ENCODE assay signal across 23 cellular contexts in the genomic region with DNA sequence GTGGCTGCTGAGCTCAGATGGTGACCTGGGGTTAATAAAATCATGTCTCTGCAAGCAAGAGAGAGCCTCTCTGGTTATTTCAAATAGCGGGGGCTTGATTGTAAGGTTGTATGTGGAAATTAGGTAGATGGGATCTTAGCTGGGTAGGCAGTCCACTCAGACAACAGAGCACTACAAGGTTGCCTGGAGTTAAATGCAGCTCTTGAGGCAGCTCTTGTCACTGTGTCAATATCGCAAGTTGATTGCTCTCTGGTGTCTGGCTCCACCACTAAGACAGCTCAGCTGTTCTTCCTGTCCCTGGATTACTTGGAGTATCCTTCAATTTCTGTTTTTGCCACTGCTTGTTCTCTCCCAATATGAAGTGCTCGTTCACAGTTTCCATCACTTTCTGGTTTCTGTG.
A peak's percentile ranks its signal among the peaks of the same experiment; 100 is the strongest.
DNase-seq lines count a peak whose midpoint lies in the region; ATAC-seq and TF ChIP-seq lines count a peak whose summit lies in the region.
"Had no signal": no experiment of that assay in that cellular context is flagged by ENCODE, and none has a peak within 500 bp of the region (broad histone marks: within the 10 kb centered on the region; RNA-seq: fewer than 3 reads in every experiment).

No MANE protein-coding gene starts in this region.

- H3K36me3 Mint-ChIP-seq in immature natural killer cell, result no peaks in the 10 kb centered on the region
- H3K36me3 Mint-ChIP-seq: activated naive CD4-positive, alpha-beta T cell treated with anti-CD3 and anti-CD28 coated beads, Interleukin-2, amount 10 ng/mL, durations not matched to agents 7 days and 5 days; naive thymus-derived CD8-positive, alpha-beta T cell; stimulated activated naive B cell treated with anti-CD40 and anti-IgM and Interleukin-4, amounts not matched to agents 10 μg/mL and 1 μg/mL and 100 μg/mL, for 72 hours had no signal

- no peak for TF ChIP-seq CTCF in left lung (IDR thresholded peaks at IDR 0.05)
- TF ChIP-seq CTCF in GM13977 (IDR thresholded peaks at IDR 0.05; ENCODE audit: extremely low read depth, insufficient read depth, missing control alignments), result no peak

- H3K27me3 ChIP-seq in left lung, result no peaks in the 10 kb centered on the region
- H3K27me3 ChIP-seq: ovary, testis had no signal

- H3K4me1 Mint-ChIP-seq in immature natural killer cell, result peaks cover 0 to 6% of the 10 kb centered on the region in 2 donors
- H3K4me1 Mint-ChIP-seq: activated naive CD4-positive, alpha-beta T cell treated with anti-CD3 and anti-CD28 coated beads, Interleukin-2, amount 10 ng/mL, durations not matched to agents 7 days and 5 days; stimulated activated naive B cell treated with anti-CD40 and anti-IgM and Interleukin-4, amounts not matched to agents 10 μg/mL and 1 μg/mL and 100 μg/mL, for 72 hours had no signal

- DNase-seq in DMS53 (lab: John Stamatoyannopoulos, UW) (peak; percentile 84), NCI-H128 (lab: John Stamatoyannopoulos, UW; ENCODE audit: unreplicated experiment) (peak; percentile 82), NCI-H345 treated with DMSO at 0.1 percent for 48 hours (lab: John Stamatoyannopoulos, UW; ENCODE audit: unreplicated experiment) (peak; percentile 93), left lung (no peak), GM13977 (ENCODE audit: low spot score) (no peak), immature natural killer cell (no peak)
- DNase-seq: activated CD4-positive, alpha-beta T cell treated with anti-CD3 and anti-CD28 coated beads for 1 hour; activated naive CD4-positive, alpha-beta T cell treated with anti-CD3 and anti-CD28 coated beads, Interleukin-2, amount 10 ng/mL, durations not matched to agents 7 days and 5 days; activated T-cell treated with anti-CD3 and anti-CD28 coated beads, Interleukin-2, amount 50 U/mL, for 48 hours; aorta; cerebellar nuclear complex; erythroblast; kidney; naive thymus-derived CD8-positive, alpha-beta T cell; NCI-H226; ovary; Right ventricle myocardium superior; stimulated activated naive B cell treated with anti-CD40 and anti-IgM and Interleukin-4, amounts not matched to agents 10 μg/mL and 1 μg/mL and 100 μg/mL, for 72 hours; testis had no signal

- H3K4me3 Mint-ChIP-seq in immature natural killer cell, result no peak overlapping the region
- H3K4me3 Mint-ChIP-seq: activated naive CD4-positive, alpha-beta T cell treated with anti-CD3 and anti-CD28 coated beads, Interleukin-2, amount 10 ng/mL, durations not matched to agents 7 days and 5 days; naive thymus-derived CD8-positive, alpha-beta T cell; stimulated activated naive B cell treated with anti-CD40 and anti-IgM and Interleukin-4, amounts not matched to agents 10 μg/mL and 1 μg/mL and 100 μg/mL, for 72 hours had no signal

- no peak overlapping the region for H3K27ac Mint-ChIP-seq in immature natural killer cell
- H3K27ac Mint-ChIP-seq: activated naive CD4-positive, alpha-beta T cell treated with anti-CD3 and anti-CD28 coated beads, Interleukin-2, amount 10 ng/mL, durations not matched to agents 7 days and 5 days had no signal

- peaks cover 0 to under 1% of the 10 kb centered on the region in 2 donors for H3K4me1 ChIP-seq in left lung
- H3K4me1 ChIP-seq: testis had no signal

- peak; percentile 98 for ATAC-seq in left lung
- ATAC-seq in HG02571 (IDR thresholded peaks at IDR 0.05; ENCODE audit: unreplicated experiment), result no peak
- no peak for ATAC-seq in GM18519 (IDR thresholded peaks at IDR 0.05; ENCODE audit: low FRiP score, unreplicated experiment)
- ATAC-seq: naive thymus-derived CD8-positive, alpha-beta T cell; stimulated activated naive B cell treated with anti-CD40 and anti-IgM and Interleukin-4, amounts not matched to agents 10 μg/mL and 1 μg/mL and 100 μg/mL, for 72 hours had no signal

- H3K36me3 ChIP-seq in left lung, result no peaks in the 10 kb centered on the region
- H3K36me3 ChIP-seq: ovary had no signal

- no peak overlapping the region for H3K4me3 ChIP-seq in left lung
- H3K4me3 ChIP-seq: GM23248, ovary had no signal

- no peaks in the 10 kb centered on the region for H3K9me3 ChIP-seq in left lung
- H3K9me3 ChIP-seq: ovary, testis had no signal

- no peak overlapping the region for H3K27ac ChIP-seq in left lung
- H3K27ac ChIP-seq: C4-2B, GM23248, ovary, testis had no signal

- H3K9me3 Mint-ChIP-seq in immature natural killer cell, result peaks cover 0 to 1% (median 0%) of the 10 kb centered on the region in 6 donors
- H3K9me3 Mint-ChIP-seq: activated naive CD4-positive, alpha-beta T cell treated with anti-CD3 and anti-CD28 coated beads, Interleukin-2, amount 10 ng/mL, durations not matched to agents 7 days and 5 days had no signal

- in situ Hi-C loops in GM13977 (cut with MboI; ENCODE audit: low pct_unique_long_range_greater_than_20kb, low sequenced_read_pairs, unreplicated experiment), result no loop called here

- no peaks in the 10 kb centered on the region for H3K27me3 Mint-ChIP-seq in immature natural killer cell (ENCODE audit: low read depth in 3 of 3)
- H3K27me3 Mint-ChIP-seq: activated naive CD4-positive, alpha-beta T cell treated with anti-CD3 and anti-CD28 coated beads, Interleukin-2, amount 10 ng/mL, durations not matched to agents 7 days and 5 days; stimulated activated naive B cell treated with anti-CD40 and anti-IgM and Interleukin-4, amounts not matched to agents 10 μg/mL and 1 μg/mL and 100 μg/mL, for 72 hours had no signal

- intact Hi-C loops in left lung (cut with DNase I), result no loop called here

Comparison
In these comparisons a context has a peak if more than half of its experiments do, and no peak if none do; other contexts are left out.
1. DNase-seq: peak in DMS53 (single experiment), NCI-H128 (single experiment) and NCI-H345 treated with DMSO at 0.1 percent for 48 hours (single experiment); none in left lung (0 of 2), GM13977 (single experiment) and immature natural killer cell (0 of 3).